27 cellular contexts compared by ENCODE assay signal in the genomic region with DNA sequence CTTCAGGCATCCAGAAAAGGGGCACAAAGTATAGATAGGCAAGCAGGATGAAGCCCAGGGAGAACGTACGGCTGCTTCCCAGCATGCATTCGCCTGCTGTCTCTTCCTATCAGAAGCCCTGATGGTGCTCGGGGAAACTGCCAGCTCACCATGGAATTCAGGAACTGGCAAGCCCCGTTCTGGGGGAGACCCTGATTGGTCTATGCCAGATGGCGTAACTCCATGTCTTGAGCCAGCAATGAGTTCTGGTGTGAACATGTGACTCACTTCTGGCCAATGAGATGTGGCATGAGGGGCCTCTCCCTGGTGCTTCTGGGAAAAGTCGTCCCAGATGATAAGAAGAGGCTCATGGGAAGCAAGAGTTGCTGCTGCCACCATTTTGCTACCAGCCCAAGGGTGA.
"Had no signal": no experiment of that assay in that cellular context is flagged by ENCODE, and none has a peak within 500 bp of the region (broad histone marks: within the 10 kb centered on the region; RNA-seq: fewer than 3 reads in every experiment).

No MANE protein-coding gene starts in this region.

- H3K27ac ChIP-seq: adrenal gland, KMS-11, SJSA1, VCaP had no signal

- H3K4me2 ChIP-seq: KMS-11 had no signal

- H3K4me3 Mint-ChIP-seq: activated CD4-positive, alpha-beta memory T cell treated with anti-CD3 and anti-CD28 coated beads, Interleukin-2, amount 10 ng/mL, durations not matched to agents 7 days and 5 days; activated naive CD8-positive, alpha-beta T cell treated with anti-CD3 and anti-CD28 coated beads, Interleukin-2, amount 10 ng/mL, durations not matched to agents 7 days and 5 days; IgD-negative memory B cell; T-cell had no signal

- H3K27me3 ChIP-seq: adrenal gland, SJSA1 had no signal

- H3K9me3 ChIP-seq: adrenal gland, SJSA1 had no signal

- H3K36me3 Mint-ChIP-seq: IgD-negative memory B cell, T-cell had no signal

- DNase-seq: activated CD4-positive, alpha-beta memory T cell treated with anti-CD3 and anti-CD28 coated beads, Interleukin-2, amount 10 ng/mL, durations not matched to agents 7 days and 5 days; activated CD4-positive, alpha-beta T cell treated with anti-CD3 and anti-CD28 coated beads, Interleukin-2, amount 50 U/mL, for 1 hour; activated CD4-positive, CD25-positive, alpha-beta regulatory T cell; activated naive CD4-positive, alpha-beta T cell treated with anti-CD3 and anti-CD28 coated beads, Interleukin-2, amount 50 U/mL, for 16 hours; activated naive CD8-positive, alpha-beta T cell treated with anti-CD3 and anti-CD28 coated beads, Interleukin-2, amount 10 ng/mL, durations not matched to agents 7 days and 5 days; activated T-cell treated with anti-CD3 and anti-CD28 coated beads, Interleukin-2, amount 50 U/mL, for 48 hours; anterior cingulate cortex; cerebellar nuclear complex; NCI-H1092 treated with DMSO at 0.1 percent for 48 hours; NCI-H1417 treated with DMSO at 0.1 percent for 48 hours; NCI-H1694 treated with DMSO at 0.1 percent for 48 hours; NCI-H2029 treated with DMSO at 0.1 percent for 48 hours; NCI-H510A treated with DMSO at 0.1 percent for 48 hours; NCI-H69; NK-92 treated with Interleukin-12 subunit alpha and Interleukin-12 subunit beta, amount 100 ng/mL, for 24 hours; OCI-M1; SHP77; T-cell; T-helper 2 cell; T1000 had no signal

- H3K27ac Mint-ChIP-seq: activated CD4-positive, alpha-beta memory T cell treated with anti-CD3 and anti-CD28 coated beads, Interleukin-2, amount 10 ng/mL, durations not matched to agents 7 days and 5 days; activated naive CD8-positive, alpha-beta T cell treated with anti-CD3 and anti-CD28 coated beads, Interleukin-2, amount 10 ng/mL, durations not matched to agents 7 days and 5 days; activated T-helper 2 cell treated with anti-CD3 and anti-CD28 coated beads, Interferon-gamma antibody, Interleukin-2, Interleukin-4, amounts not matched to agents 10 μg/mL and 5 μg/mL and 100 μg/mL, durations not matched to agents 14 hours and 24 hours and 36 hours; IgD-negative memory B cell; T-cell had no signal

- H3K4me3 ChIP-seq: adrenal gland, SJSA1 had no signal

- H3K27me3 Mint-ChIP-seq: activated naive CD8-positive, alpha-beta T cell treated with anti-CD3 and anti-CD28 coated beads, Interleukin-2, amount 10 ng/mL, durations not matched to agents 7 days and 5 days; IgD-negative memory B cell; T-cell had no signal

- H3K9ac ChIP-seq: KMS-11 had no signal

- FAIRE-seq: TTC549 had no signal

- H3K4me1 ChIP-seq: adrenal gland, SJSA1 had no signal

- H3K36me3 ChIP-seq: adrenal gland, SJSA1 had no signal

- H3K9me3 Mint-ChIP-seq: activated CD4-positive, alpha-beta memory T cell treated with anti-CD3 and anti-CD28 coated beads, Interleukin-2, amount 10 ng/mL, durations not matched to agents 7 days and 5 days; activated naive CD8-positive, alpha-beta T cell treated with anti-CD3 and anti-CD28 coated beads, Interleukin-2, amount 10 ng/mL, durations not matched to agents 7 days and 5 days; activated T-helper 2 cell treated with anti-CD3 and anti-CD28 coated beads, Interferon-gamma antibody, Interleukin-2, Interleukin-4, amounts not matched to agents 10 μg/mL and 5 μg/mL and 100 μg/mL, durations not matched to agents 14 hours and 24 hours and 36 hours; T-cell had no signal

- H3K4me1 Mint-ChIP-seq: activated CD4-positive, alpha-beta memory T cell treated with anti-CD3 and anti-CD28 coated beads, Interleukin-2, amount 10 ng/mL, durations not matched to agents 7 days and 5 days; IgD-negative memory B cell; T-cell had no signal
